ENCODE assay signal across 10 cellular contexts in genomic region chr3:29440321-29441019, GRCh38.
DNase-seq lines count a peak whose midpoint lies in the region; ATAC-seq, FAIRE-seq and TF ChIP-seq lines count a peak whose summit lies in the region.
"Had no signal": no experiment of that assay in that cellular context is flagged by ENCODE, and none has a peak within 500 bp of the region (broad histone marks: within the 10 kb centered on the region; RNA-seq: fewer than 3 reads in every experiment).

No MANE protein-coding gene starts in this region.

- FAIRE-seq in endothelial cell of umbilical vein (lab: Jason Lieb, UNC), result no peak

- H3K4me3 Mint-ChIP-seq in Calu3 (ENCODE audit: low read depth, unreplicated experiment), result peak overlapping the region; percentile 54
- H3K4me3 Mint-ChIP-seq in naive B cell, result peak overlapping the region in 7 of 8 donors; percentile 12 to 58 (median 34)

- POLR2A ChIA-PET in endothelial cell of umbilical vein (lab: Charles Lee), result no interaction called here

- no peaks in the 10 kb centered on the region for H3K79me2 ChIP-seq in endothelial cell of umbilical vein (ENCODE audit: control insufficient read depth, insufficient read depth, low read length)

- peak overlapping the region; percentile 57 for H3K4me2 ChIP-seq in endothelial cell of umbilical vein (ENCODE audit: insufficient read depth, low read length)

- H3K36me3 Mint-ChIP-seq in Calu3 (ENCODE audit: insufficient read depth, unreplicated experiment) (no peaks in the 10 kb centered on the region), naive B cell (no peaks in the 10 kb centered on the region)

- H3K9me3 Mint-ChIP-seq in Calu3 (ENCODE audit: low read depth, unreplicated experiment) (peaks cover 9% of the 10 kb centered on the region), naive B cell (peaks cover 0 to 5% (median 4%) of the 10 kb centered on the region in 7 donors)

- H3K27me3 Mint-ChIP-seq in Calu3 (ENCODE audit: unreplicated experiment) (no peaks in the 10 kb centered on the region), naive B cell (peaks cover 0 to 15% (median 4%) of the 10 kb centered on the region in 3 donors)

- no peaks in the 10 kb centered on the region for H3K9me1 ChIP-seq in endothelial cell of umbilical vein (replicated peaks; ENCODE audit: control insufficient read depth, extremely low read depth, insufficient read depth, low read length)

- ATAC-seq in naive B cell (ENCODE audit: low read depth in 2 of 2) (no peak), GM19324 (IDR thresholded peaks at IDR 0.05; ENCODE audit: low FRiP score, unreplicated experiment) (no peak), HG03432 (IDR thresholded peaks at IDR 0.05; ENCODE audit: unreplicated experiment) (no peak)

- TF ChIP-seq CTCF in Calu3 (IDR thresholded peaks at IDR 0.05; ENCODE audit: unreplicated experiment), result no peak
- no peak for TF ChIP-seq CTCF in endothelial cell of umbilical vein (IDR thresholded peaks at IDR 0.05; ENCODE audit: extremely low read depth in 1 of 2, insufficient read depth in 1 of 2, low read depth in 1 of 2, low read length in 2 of 2)

- peak overlapping the region; percentile 62 for H2AFZ ChIP-seq in endothelial cell of umbilical vein (ENCODE audit: low read depth, low read length)

- no peaks in the 10 kb centered on the region for H3K27me3 ChIP-seq in endothelial cell of umbilical vein (ENCODE audit: control insufficient read depth in 2 of 2, insufficient read depth in 2 of 2, low read length in 2 of 2)

- peak overlapping the region in 2 of 3 experiments; percentile 21 to 27 for H3K4me3 ChIP-seq in endothelial cell of umbilical vein (replicated peaks in 1 of 3; ENCODE audit: insufficient read depth in 1 of 3, low read depth in 1 of 3, low read length in 3 of 3)

- DNase-seq in Calu3 (no peak), NCI-H187 treated with DMSO at 0.1 percent for 48 hours (lab: John Stamatoyannopoulos, UW) (peak; percentile 55), endothelial cell of umbilical vein (ENCODE audit: low read depth, low spot score) (peak; percentile 59), naive B cell (no peak), ecto neural progenitor cell (ENCODE audit: low spot score) (no peak), activated T-cell treated with anti-CD3 and anti-CD28 coated beads for 4 hours (no peak)
- DNase-seq: activated naive CD4-positive, alpha-beta T cell treated with Interleukin-2 at 50 U/mL for 16 hours; RPMI8226 had no signal

- H3K27ac Mint-ChIP-seq in Calu3 (ENCODE audit: unreplicated experiment) (no peak overlapping the region), naive B cell (peak overlapping the region in 2 of 6 donors; percentile 5 to 10)

- dilution Hi-C loops in endothelial cell of umbilical vein (cut with MboI; ENCODE audit: extremely low pct_ligation_motif_present, low sequenced_read_pairs), result no loop called here

- intact Hi-C loops in Calu3 (cut with micrococcal nuclease; ENCODE audit: unreplicated experiment) (no loop called here), endothelial cell of umbilical vein (cut with micrococcal nuclease) (loop anchor here (5.0 kb wide), 3 partner anchors 158 to 523 kb away; partner anchors contain the start of gene RBMS3)

- no peaks in the 10 kb centered on the region for H3K36me3 ChIP-seq in endothelial cell of umbilical vein (ENCODE audit: control insufficient read depth in 2 of 2, extremely low read depth in 1 of 2, insufficient read depth in 2 of 2, low read length in 2 of 2)

- H3K4me1 ChIP-seq in endothelial cell of umbilical vein (ENCODE audit: control insufficient read depth, extremely low read depth, insufficient read depth, low read length), result peaks cover 13% of the 10 kb centered on the region

- BruUV-seq in Calu3 (replicated peaks; lab: Mats Ljungman, UMichigan) (no TSS peak), endothelial cell of umbilical vein (replicated peaks; lab: Mats Ljungman, UMichigan) (no TSS peak)

- H3K9me3 ChIP-seq in endothelial cell of umbilical vein (replicated peaks; ENCODE audit: control insufficient read depth, insufficient read depth, low read length), result no peaks in the 10 kb centered on the region

- TF ChIP-seq POLR2A in endothelial cell of umbilical vein (IDR thresholded peaks at IDR 0.05; ENCODE audit: low read depth, low read length), result no peak

- H3K9ac ChIP-seq in endothelial cell of umbilical vein (replicated peaks; ENCODE audit: extremely low read depth, insufficient read depth, low read length), result peak overlapping the region; percentile 39

- H3K4me1 Mint-ChIP-seq in Calu3 (ENCODE audit: low read depth, unreplicated experiment) (peaks cover 11% of the 10 kb centered on the region), naive B cell (peaks cover 6 to 7% (median 7%) of the 10 kb centered on the region in 3 donors)

- peak overlapping the region; percentile 21 for H3K27ac ChIP-seq in endothelial cell of umbilical vein (ENCODE audit: insufficient read depth, low read depth, low read length)

- CTCF ChIA-PET in Calu3 (lab: Charles Lee) (no interaction called here), endothelial cell of umbilical vein (lab: Charles Lee) (interaction anchor here (1.0 kb wide), 1 partner anchor 9 kb away, joined by 3 read pairs; no protein-coding TSS in a partner anchor)

- no peaks in the 10 kb centered on the region for H4K20me1 ChIP-seq in endothelial cell of umbilical vein (replicated peaks; ENCODE audit: control insufficient read depth, extremely low read depth, insufficient read depth, low read length)

TF ChIP-seq in endothelial cell of umbilical vein, 7 proteins besides CTCF, POLR2A, EP300 and RAD21:
- TF ChIP-seq POLR2AphosphoS5 (IDR thresholded peaks at IDR 0.05; ENCODE audit: insufficient read depth, low read depth, low read length) (no peak), FOS (IDR thresholded peaks at IDR 0.05; ENCODE audit: borderline replicate concordance, insufficient read depth, low read length) (no peak), EZH2 (IDR thresholded peaks at IDR 0.05; ENCODE audit: borderline replicate concordance, low read depth, low read length, severe bottlenecking) (no peak), JUN (IDR thresholded peaks at IDR 0.05; ENCODE audit: borderline replicate concordance, insufficient read depth, insufficient read length, low read depth) (no peak), MYC (IDR thresholded peaks at IDR 0.05; ENCODE audit: low read depth, low read length) (no peak)
- TF ChIP-seq, protein P1, sequence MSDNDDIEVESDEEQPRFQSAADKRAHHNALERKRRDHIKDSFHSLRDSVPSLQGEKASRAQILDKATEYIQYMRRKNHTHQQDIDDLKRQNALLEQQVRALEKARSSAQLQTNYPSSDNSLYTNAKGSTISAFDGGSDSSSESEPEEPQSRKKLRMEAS (IDR thresholded peaks at IDR 0.05; ENCODE audit: insufficient read depth, insufficient read length), result no peak

Comparison
In these comparisons a context has a peak if more than half of its experiments do, and no peak if none do; other contexts are left out.
1. DNase-seq: peak in NCI-H187 treated with DMSO at 0.1 percent for 48 hours (single experiment) and endothelial cell of umbilical vein (single experiment); none in Calu3 (single experiment), naive B cell (single experiment), ecto neural progenitor cell (single experiment) and activated T-cell treated with anti-CD3 and anti-CD28 coated beads for 4 hours (single experiment).